In genomic region chr12:43015090-43015737, GRCh38 we compare ENCODE assay signal across 22 cellular contexts.
A peak's percentile ranks its signal among the peaks of the same experiment; 100 is the strongest.
DNase-seq lines count a peak whose midpoint lies in the region; ATAC-seq and TF ChIP-seq lines count a peak whose summit lies in the region.
"Had no signal": no experiment of that assay in that cellular context is flagged by ENCODE, and none has a peak within 500 bp of the region (broad histone marks: within the 10 kb centered on the region; RNA-seq: fewer than 3 reads in every experiment).

No MANE protein-coding gene starts in this region.

- WGBS in endodermal cell (ENCODE audit: insufficient coverage in 1 of 2, insufficient read length in 1 of 2), 2 experiments: 94% methylated on average over 4 of the region's 4 CpGs

- no peaks in the 10 kb centered on the region for H3K27me3 ChIP-seq in endodermal cell (ENCODE audit: control insufficient read depth, insufficient read depth, low read length, poor library complexity, severe bottlenecking)
- H3K27me3 ChIP-seq in osteoblast (ENCODE audit: insufficient read depth, low read length): no peaks in the 10 kb centered on the region
- H3K27me3 ChIP-seq: BLaER1, MG63 had no signal

- H3K27ac ChIP-seq in endodermal cell (ENCODE audit: low read depth, low read length) (no peak overlapping the region), osteoblast (ENCODE audit: low read depth, low read length) (no peak overlapping the region)
- H3K27ac ChIP-seq: BLaER1 had no signal

- peaks cover 14% of the 10 kb centered on the region for H3K36me3 Mint-ChIP-seq in endodermal cell (ENCODE audit: low read depth)
- no peaks in the 10 kb centered on the region for H3K36me3 Mint-ChIP-seq in stimulated activated memory B cell treated with anti-CD40 and anti-IgM and Interleukin-4, amounts not matched to agents 10 μg/mL and 1 μg/mL and 100 μg/mL, for 72 hours
- H3K36me3 Mint-ChIP-seq in activated naive CD4-positive, alpha-beta T cell treated with anti-CD3 and anti-CD28 coated beads, Interleukin-2, amount 10 ng/mL, durations not matched to agents 7 days and 5 days: no peaks in the 10 kb centered on the region
- H3K36me3 Mint-ChIP-seq: CD4-positive, CD25-positive, alpha-beta regulatory T cell had no signal

- TF ChIP-seq CTCF in endodermal cell (conservative IDR thresholded peaks at IDR 0.05) (no peak), osteoblast (IDR thresholded peaks at IDR 0.05; ENCODE audit: extremely low read depth, low read depth, low read length) (no peak)

- peaks cover 33% of the 10 kb centered on the region for H3K9me3 ChIP-seq in endodermal cell (ENCODE audit: control insufficient read depth, low read length)
- no peaks in the 10 kb centered on the region for H3K9me3 ChIP-seq in osteoblast (ENCODE audit: low read depth, low read length)
- H3K9me3 ChIP-seq: HAP-1 had no signal

- peak overlapping the region; percentile 25 for H3K4me3 ChIP-seq in endodermal cell (ENCODE audit: low read length)
- H3K4me3 ChIP-seq in osteoblast (ENCODE audit: insufficient read depth, low read length): no peak overlapping the region
- H3K4me3 ChIP-seq: BLaER1, GM23338, HAP-1, MG63 had no signal

- H3K27ac Mint-ChIP-seq in endodermal cell: no peak overlapping the region
- H3K27ac Mint-ChIP-seq in stimulated activated memory B cell treated with anti-CD40 and anti-IgM and Interleukin-4, amounts not matched to agents 10 μg/mL and 1 μg/mL and 100 μg/mL, for 72 hours: no peak overlapping the region
- H3K27ac Mint-ChIP-seq in activated naive CD4-positive, alpha-beta T cell treated with anti-CD3 and anti-CD28 coated beads, Interleukin-2, amount 10 ng/mL, durations not matched to agents 7 days and 5 days: no peak overlapping the region
- H3K27ac Mint-ChIP-seq: CD4-positive, CD25-positive, alpha-beta regulatory T cell; GM23338 had no signal

- no peaks in the 10 kb centered on the region for H3K36me3 ChIP-seq in endodermal cell (ENCODE audit: control insufficient read depth, insufficient read depth, low read length)
- no peaks in the 10 kb centered on the region for H3K36me3 ChIP-seq in osteoblast (ENCODE audit: insufficient read depth, low read length)
- H3K36me3 ChIP-seq: BLaER1, HAP-1, MG63 had no signal

- H3K9ac ChIP-seq in endodermal cell (ENCODE audit: extremely low read depth, low read length, poor library complexity, severe bottlenecking): no peak overlapping the region
- H3K9ac ChIP-seq: BLaER1 had no signal

- no peaks in the 10 kb centered on the region for H3K79me2 ChIP-seq in osteoblast (ENCODE audit: insufficient read depth, low read length)

- no peak overlapping the region for H3K4me3 Mint-ChIP-seq in endodermal cell
- no peak overlapping the region for H3K4me3 Mint-ChIP-seq in stimulated activated memory B cell treated with anti-CD40 and anti-IgM and Interleukin-4, amounts not matched to agents 10 μg/mL and 1 μg/mL and 100 μg/mL, for 72 hours
- H3K4me3 Mint-ChIP-seq in activated naive CD4-positive, alpha-beta T cell treated with anti-CD3 and anti-CD28 coated beads, Interleukin-2, amount 10 ng/mL, durations not matched to agents 7 days and 5 days: no peak overlapping the region
- H3K4me3 Mint-ChIP-seq: CD4-positive, CD25-positive, alpha-beta regulatory T cell; GM23338 had no signal

- ATAC-seq in GM18907 (IDR thresholded peaks at IDR 0.05; ENCODE audit: unreplicated experiment) (peak; percentile 43), HG02759 (IDR thresholded peaks at IDR 0.05; ENCODE audit: unreplicated experiment) (peak; percentile 31)
- ATAC-seq in stimulated activated memory B cell treated with anti-CD40 and anti-IgM and Interleukin-4, amounts not matched to agents 10 μg/mL and 1 μg/mL and 100 μg/mL, for 72 hours: peak; percentile 61
- ATAC-seq: GM23338, Panc1 had no signal

- no peak overlapping the region for H3K4me2 ChIP-seq in osteoblast (ENCODE audit: insufficient read depth, low read length)
- H3K4me2 ChIP-seq: BLaER1, GM23338 had no signal

- H3K4me1 Mint-ChIP-seq in endodermal cell: no peaks in the 10 kb centered on the region
- H3K4me1 Mint-ChIP-seq in stimulated activated memory B cell treated with anti-CD40 and anti-IgM and Interleukin-4, amounts not matched to agents 10 μg/mL and 1 μg/mL and 100 μg/mL, for 72 hours: no peaks in the 10 kb centered on the region
- H3K4me1 Mint-ChIP-seq in activated naive CD4-positive, alpha-beta T cell treated with anti-CD3 and anti-CD28 coated beads, Interleukin-2, amount 10 ng/mL, durations not matched to agents 7 days and 5 days: no peaks in the 10 kb centered on the region
- H3K4me1 Mint-ChIP-seq: CD4-positive, CD25-positive, alpha-beta regulatory T cell had no signal

- CTCF ChIA-PET in activated naive CD4-positive, alpha-beta T cell treated with anti-CD3 and anti-CD28 coated beads, Interleukin-2, amount 10 ng/mL, durations not matched to agents 7 days and 5 days (lab: Charles Lee): no interaction called here

- H2AFZ ChIP-seq in osteoblast (ENCODE audit: low read length): no peak overlapping the region
- H2AFZ ChIP-seq: GM23338 had no signal

- no peak for DNase-seq in endodermal cell
- no peak for DNase-seq in osteoblast (ENCODE audit: insufficient read length, low spot score, missing footprints)
- no peak for DNase-seq in activated naive CD4-positive, alpha-beta T cell treated with anti-CD3 and anti-CD28 coated beads, Interleukin-2, amount 10 ng/mL, durations not matched to agents 7 days and 5 days
- no peak for DNase-seq in COR-L47 (lab: John Stamatoyannopoulos, UW)
- DNase-seq in stimulated activated CD8-positive, alpha-beta memory T cell treated with anti-CD3 and anti-CD28 coated beads, Interleukin-4, amount 100 ng/mL, for 48 hours: no peak
- DNase-seq: CD4-positive, CD25-positive, alpha-beta regulatory T cell; DMS53; KBM-7; MG63; NCI-H1417; NCI-H1694; NCI-H2081; NCI-H2227 treated with DMSO at 0.1 percent for 48 hours; NCI-H526 treated with DMSO at 0.1 percent for 48 hours; SHP77 treated with DMSO at 0.1 percent for 48 hours had no signal

- H3K9me3 Mint-ChIP-seq in endodermal cell: peaks cover 22% of the 10 kb centered on the region
- no peaks in the 10 kb centered on the region for H3K9me3 Mint-ChIP-seq in stimulated activated memory B cell treated with anti-CD40 and anti-IgM and Interleukin-4, amounts not matched to agents 10 μg/mL and 1 μg/mL and 100 μg/mL, for 72 hours
- H3K9me3 Mint-ChIP-seq in activated naive CD4-positive, alpha-beta T cell treated with anti-CD3 and anti-CD28 coated beads, Interleukin-2, amount 10 ng/mL, durations not matched to agents 7 days and 5 days: peaks cover 7% of the 10 kb centered on the region

- H3K27me3 Mint-ChIP-seq in endodermal cell (ENCODE audit: insufficient read depth): no peaks in the 10 kb centered on the region
- no peaks in the 10 kb centered on the region for H3K27me3 Mint-ChIP-seq in stimulated activated memory B cell treated with anti-CD40 and anti-IgM and Interleukin-4, amounts not matched to agents 10 μg/mL and 1 μg/mL and 100 μg/mL, for 72 hours
- H3K27me3 Mint-ChIP-seq in activated naive CD4-positive, alpha-beta T cell treated with anti-CD3 and anti-CD28 coated beads, Interleukin-2, amount 10 ng/mL, durations not matched to agents 7 days and 5 days: no peaks in the 10 kb centered on the region
- H3K27me3 Mint-ChIP-seq: CD4-positive, CD25-positive, alpha-beta regulatory T cell had no signal

- H3K4me1 ChIP-seq in endodermal cell (ENCODE audit: control insufficient read depth, insufficient read depth, low read length): no peaks in the 10 kb centered on the region
- H3K4me1 ChIP-seq in osteoblast (ENCODE audit: insufficient read depth, low read length): no peaks in the 10 kb centered on the region
- H3K4me1 ChIP-seq: BLaER1 had no signal

- no peaks in the 10 kb centered on the region for H4K20me1 ChIP-seq in osteoblast (ENCODE audit: insufficient read depth, low read length)
- H4K20me1 ChIP-seq: BLaER1 had no signal
